ENCODE assay signal across 11 cellular contexts in the genomic region with DNA sequence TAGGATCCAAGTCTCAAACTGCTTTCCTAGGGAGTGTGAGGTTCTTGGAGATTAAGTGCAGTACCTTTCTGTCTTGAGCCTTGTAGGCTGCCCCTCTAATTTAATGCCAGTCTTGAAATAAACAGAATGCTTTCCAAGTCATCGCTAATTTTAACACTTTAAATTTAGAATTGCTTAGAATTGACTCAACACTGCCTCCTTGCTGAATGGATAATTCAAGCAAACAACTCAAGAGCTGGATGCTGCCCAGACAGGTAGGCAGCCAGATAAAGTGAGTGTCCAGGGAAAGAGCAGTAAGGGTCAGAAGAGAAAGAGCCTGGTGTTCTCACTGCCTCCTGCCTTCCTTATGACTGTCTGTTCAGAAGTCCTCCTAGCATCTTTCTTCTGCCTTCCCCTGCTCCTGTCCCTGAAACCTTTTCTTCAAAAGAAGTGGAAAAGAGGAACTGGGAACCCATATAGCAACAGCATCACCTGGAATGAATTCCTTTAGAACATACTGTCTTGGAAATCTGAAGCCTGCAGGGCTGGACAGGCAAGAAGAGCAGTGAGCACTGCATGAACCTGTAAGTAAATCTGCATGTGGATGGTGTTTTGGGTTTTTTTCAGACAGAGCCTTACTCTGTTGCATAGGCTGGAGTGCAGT. TPM values are rescaled to one million over a fixed set of nuclear protein-coding genes. Genes with fewer than 3 reads are reported as not detected.
DNase-seq lines count a peak whose midpoint lies in the region; ATAC-seq, FAIRE-seq and TF ChIP-seq lines count a peak whose summit lies in the region.
"Had no signal": no experiment of that assay in that cellular context is flagged by ENCODE, and none has a peak within 500 bp of the region (broad histone marks: within the 10 kb centered on the region; RNA-seq: fewer than 3 reads in every experiment).

No MANE protein-coding gene starts in this region.

- TF ChIP-seq RAD21 in K562 (CRISPR knock-in tag; conservative IDR thresholded peaks at IDR 0.05 in 1 of 2, IDR thresholded peaks at IDR 0.05 in 1 of 2) = peak in 1 of 2 experiments; percentile 17; a peak in 1 of 4 replicates

- no peak for TF ChIP-seq POLR2A in K562 (conservative IDR thresholded peaks at IDR 0.05)
- no peak for TF ChIP-seq POLR2A in right lobe of liver (IDR thresholded peaks at IDR 0.05)

- POLR2A ChIA-PET in CD4-positive, alpha-beta T cell (lab: Charles Lee) = no interaction called here
- POLR2A ChIA-PET in K562 (lab: Yijun Ruan, JAX) = interaction anchor here (1.0 to 1.5 kb wide), 2 partner anchors 8 to 10 kb away, joined by 3 to 5 read pairs; no protein-coding TSS in a partner anchor

- H2AFZ ChIP-seq in K562 (ENCODE audit: low read depth, low read length) = no peak overlapping the region

- WGBS in K562 (ENCODE audit: insufficient coverage, low coverage, missing lambda C conversion rate) = 0% methylated on average over 1 of the region's 1 CpG
- 0% methylated on average over 1 of the region's 1 CpG for WGBS in right lobe of liver (ENCODE audit: insufficient coverage, low coverage, low lambda C conversion rate, missing lambda C conversion rate)

- no peak for DNase-seq in CD4-positive, alpha-beta T cell
- no peak for DNase-seq in HFFc6
- DNase-seq in K562 (ENCODE audit: extremely low read depth in 1 of 4, low spot score in 3 of 4) = peak in 1 of 4 experiments; percentile 12
- no peak for DNase-seq in right lobe of liver
- DNase-seq in amniotic stem cell (lab: John Stamatoyannopoulos, UW) = no peak
- no peak for DNase-seq in left lung
- no peak for DNase-seq in NCI-H1092 (lab: John Stamatoyannopoulos, UW)
- no peak for DNase-seq in GM03348 (ENCODE audit: low spot score)
- DNase-seq: NCI-H2029 treated with DMSO at 0.1 percent for 48 hours; stimulated activated CD4-positive, alpha-beta T cell treated with anti-CD3 and anti-CD28 coated beads, Interleukin-15, amount 100 ng/mL, for 24 hours; stimulated activated naive CD4-positive, alpha-beta T cell had no signal

- H3K36me3 Mint-ChIP-seq in CD4-positive, alpha-beta T cell (ENCODE audit: low read depth) = peaks cover 16% of the 10 kb centered on the region
- H3K36me3 Mint-ChIP-seq in HFFc6 (ENCODE audit: low read depth) = no peaks in the 10 kb centered on the region

- no peak overlapping the region for H3K9ac ChIP-seq in K562 (ENCODE audit: insufficient read depth in 1 of 2, low read depth in 2 of 2, low read length in 2 of 2)

- H3K4me1 ChIP-seq in K562 (replicated peaks in 1 of 2; ENCODE audit: control insufficient read depth in 2 of 2, insufficient read depth in 2 of 2, low read length in 2 of 2) = peaks cover 3 to 20% of the 10 kb centered on the region in 2 experiments; a peak in 3 of 5 replicates
- H3K4me1 ChIP-seq in right lobe of liver = peaks cover 0 to 25% (median 3%) of the 10 kb centered on the region in 4 donors
- peaks cover 7 to 24% of the 10 kb centered on the region in 2 donors for H3K4me1 ChIP-seq in left lung

- H3K27me3 Mint-ChIP-seq in CD4-positive, alpha-beta T cell = no peaks in the 10 kb centered on the region
- H3K27me3 Mint-ChIP-seq in HFFc6 (ENCODE audit: insufficient read depth) = peaks cover 7% of the 10 kb centered on the region; the same call in 1 of the 2 replicates

- H3K27ac Mint-ChIP-seq in CD4-positive, alpha-beta T cell = no peak overlapping the region
- no peak overlapping the region for H3K27ac Mint-ChIP-seq in HFFc6

- H4K20me1 ChIP-seq in K562 (replicated peaks; ENCODE audit: control insufficient read depth, insufficient read depth, low read length) = peaks cover 5% of the 10 kb centered on the region; the same call in 1 of the 2 replicates

- H3K9me3 Mint-ChIP-seq in CD4-positive, alpha-beta T cell = no peaks in the 10 kb centered on the region
- no peaks in the 10 kb centered on the region for H3K9me3 Mint-ChIP-seq in HFFc6

- H3K4me3 ChIP-seq in K562 = no peak overlapping the region
- no peak overlapping the region for H3K4me3 ChIP-seq in right lobe of liver
- H3K4me3 ChIP-seq in left lung = no peak overlapping the region

- H3K27ac ChIP-seq in CD4-positive, alpha-beta T cell (ENCODE audit: low read depth, low read length) = no peak overlapping the region
- no peak overlapping the region for H3K27ac ChIP-seq in K562 (ENCODE audit: extremely low read depth, low read depth, low read length)
- H3K27ac ChIP-seq in right lobe of liver = peak overlapping the region; percentile 17 to 97 (median 94)
- H3K27ac ChIP-seq in left lung = no peak overlapping the region

- CTCF ChIA-PET in CD4-positive, alpha-beta T cell (lab: Charles Lee) = no interaction called here
- CTCF ChIA-PET in K562 (lab: Yijun Ruan, JAX; ENCODE audit: low intra/inter-chr PET ratio) = no interaction called here

- TF ChIP-seq EP300 in K562 (IDR thresholded peaks at IDR 0.05; ENCODE audit: low read length) = no peak

- peaks cover 50% of the 10 kb centered on the region for H3K79me2 ChIP-seq in K562 (ENCODE audit: control insufficient read depth, insufficient read depth, low read length)

- TF ChIP-seq CTCF in CD4-positive, alpha-beta T cell (IDR thresholded peaks at IDR 0.05) = no peak
- TF ChIP-seq CTCF in HFFc6 (IDR thresholded peaks at IDR 0.05) (peak; percentile 70), K562 (IDR thresholded peaks at IDR 0.05 in 2 of 3, conservative IDR thresholded peaks at IDR 0.05 in 1 of 3; ENCODE audit: insufficient read depth in 2 of 3, low read depth in 1 of 3, low read length in 3 of 3) (peak in 2 of 3 experiments; percentile 6 to 23; a peak in 1 of 6 replicates), right lobe of liver (IDR thresholded peaks at IDR 0.05) (peak; percentile 32 to 60 (median 58)), left lung (IDR thresholded peaks at IDR 0.05) (no peak)

- no peaks in the 10 kb centered on the region for H3K27me3 ChIP-seq in CD4-positive, alpha-beta T cell (ENCODE audit: control insufficient read depth, insufficient read depth, low read length)
- H3K27me3 ChIP-seq in K562 (ENCODE audit: control insufficient read depth in 2 of 2, insufficient read depth in 2 of 2, low read length in 2 of 2) (no peaks in the 10 kb centered on the region), right lobe of liver (no peaks in the 10 kb centered on the region), left lung (no peaks in the 10 kb centered on the region)

- no peak overlapping the region for H3K4me2 ChIP-seq in K562 (ENCODE audit: insufficient read depth, low read length)

- in situ Hi-C loops in K562 (cut with MboI) = loop anchor here (5.0 to 25.0 kb wide), 2 partner anchors 179 to 279 kb away; no protein-coding TSS in a partner anchor

- peak overlapping the region; percentile 30 for H3K4me3 Mint-ChIP-seq in CD4-positive, alpha-beta T cell
- H3K4me3 Mint-ChIP-seq in HFFc6 = no peak overlapping the region

- no peaks in the 10 kb centered on the region for H3K9me3 ChIP-seq in CD4-positive, alpha-beta T cell (ENCODE audit: control insufficient read depth, low read length)
- H3K9me3 ChIP-seq in K562 (replicated peaks; ENCODE audit: control insufficient read depth, insufficient read depth, low read depth, low read length) = no peaks in the 10 kb centered on the region
- no peaks in the 10 kb centered on the region for H3K9me3 ChIP-seq in right lobe of liver
- no peaks in the 10 kb centered on the region for H3K9me3 ChIP-seq in left lung

- FAIRE-seq in K562 (lab: Jason Lieb, UNC) = peak; percentile 54

- no TSS peak for BruUV-seq in K562 (replicated peaks; lab: Mats Ljungman, UMichigan)

- intact Hi-C loops in CD4-positive, alpha-beta T cell (cut with DNase I, micrococcal nuclease) = loop anchor here (2.0 to 10.0 kb wide), 9 partner anchors 179 to 1479 kb away; a partner anchor contains a TSS
- intact Hi-C loops in K562 (cut with micrococcal nuclease) = loop anchor here (10.0 kb wide), 1 partner anchor 281 kb away; no protein-coding TSS in a partner anchor
- intact Hi-C loops in right lobe of liver (cut with DNase I) = no loop called here
- intact Hi-C loops in left lung (cut with DNase I) = loop anchor here in 1 of 2 donors (10.0 kb wide), 1 partner anchor 181 kb away; no protein-coding TSS in a partner anchor

- H3K9me1 ChIP-seq in K562 (ENCODE audit: control insufficient read depth, insufficient read depth, low read length) = peaks cover 4% of the 10 kb centered on the region

- H3K36me3 ChIP-seq in K562 (ENCODE audit: control insufficient read depth, insufficient read depth, low read length) (peaks cover 5% of the 10 kb centered on the region; the same call in 2 of the 3 replicates), right lobe of liver (no peaks in the 10 kb centered on the region), left lung (peaks cover 0 to 8% of the 10 kb centered on the region in 2 donors)

- H3K4me1 Mint-ChIP-seq in CD4-positive, alpha-beta T cell (ENCODE audit: low read depth) = peaks cover 58% of the 10 kb centered on the region
- H3K4me1 Mint-ChIP-seq in HFFc6 (ENCODE audit: low read depth) = peaks cover 29% of the 10 kb centered on the region

- no peak for ATAC-seq in CD4-positive, alpha-beta T cell (ENCODE audit: poor library complexity)
- no peak for ATAC-seq in K562
- ATAC-seq in right lobe of liver = peak in 3 of 4 donors; percentile 4 to 19 (median 14)
- no peak for ATAC-seq in left lung

RNA-seq across cellular contexts. Expression of a gene that starts 3.1 kb away (rescaled TPM):
- 1 to 10 TPM; 3.5 to 5.7 TPM for total RNA-seq in CD4-positive, alpha-beta T cell
- total RNA-seq in HFFc6 (2021; fragmentation: NEBNext Ultra II Directional; extraction: Animal tissue kit (Norgen Biotek cat#: 25700)) = 10 to 100 TPM; 34.9 to 42.0 (median 41.6) TPM
- 47.3 and 57.6 TPM in 2 replicates for total RNA-seq in K562 (2011; cell fraction: chromatin; rRNA removed; ENCODE audit: low replicate concordance)
- 34.2 and 43.4 TPM in 2 replicates for total RNA-seq in K562 (2011; cell fraction: nucleolus; rRNA removed)
- 46.8 and 49.4 TPM in 2 replicates for total RNA-seq in K562 (2011; cell fraction: nucleoplasm; rRNA removed)
- total RNA-seq in K562 (2014; rRNA removed) = 66.7 and 70.9 TPM in 2 replicates
- total RNA-seq in K562 (2014; rRNA removed; fragmentation: Illumina TruSeq; extraction: Trizol) = 75.4 and 75.8 TPM in 2 replicates
- 53.0 and 55.7 TPM in 2 replicates for total RNA-seq in K562 (2015; rRNA removed; fragmentation: Illumina TruSeq; extraction: Trizol)
- total RNA-seq in K562 (2021) = 77.0 and 78.2 TPM in 2 replicates
- 63.1 and 69.4 TPM in 2 replicates for polyA plus RNA-seq in K562 (2011; rRNA removed)
- 37.6 and 43.6 TPM in 2 replicates for polyA plus RNA-seq in K562 (2011; cell fraction: cytosol; rRNA removed)
- 47.8 and 51.9 TPM in 2 replicates for polyA plus RNA-seq in K562 (2011; cell fraction: nucleus; rRNA removed)
- 66.7 and 165 TPM in 2 replicates for polyA plus RNA-seq in K562 (2012)
- polyA plus RNA-seq in K562 (2014; fragmentation: Illumina TruSeq; extraction: Trizol) = 139 and 161 TPM in 2 replicates
- 100 to 1,000 TPM; 116 to 166 TPM for polyA plus RNA-seq in K562 (2014; fragmentation: Nextera tagmentation; extraction: Ambion mirVana)
- polyA plus RNA-seq in K562 (2014; rRNA removed) = 61.7 and 68.3 TPM in 2 replicates
- polyA minus RNA-seq in K562 (2011; rRNA and poly(A)+ RNA removed) = 55.6 and 63.3 TPM in 2 replicates
- 31.6 and 55.7 TPM in 2 replicates for polyA minus RNA-seq in K562 (2011; cell fraction: cytosol; rRNA and poly(A)+ RNA removed)
- 16.7 and 22.7 TPM in 2 replicates for polyA minus RNA-seq in K562 (2011; cell fraction: nucleus; rRNA and poly(A)+ RNA removed)
- total RNA-seq in right lobe of liver = 100 to 1,000 TPM; 118 to 356 (median 173) TPM
- total RNA-seq in left lung = 10 to 100 TPM; 28.0 to 32.4 TPM

Comparison
In these comparisons a context has a peak if more than half of its experiments do, and no peak if none do; other contexts are left out.
1. ATAC-seq: peak in right lobe of liver (3 of 4); none in CD4-positive, alpha-beta T cell (single experiment), K562 (single experiment) and left lung (single experiment).
2. H3K27ac ChIP-seq: peak in right lobe of liver (3 of 3); none in CD4-positive, alpha-beta T cell (single experiment), K562 (single experiment) and left lung (0 of 2).
3. CTCF ChIP-seq: peak in HFFc6 (single experiment), K562 (2 of 3) and right lobe of liver (4 of 4); none in CD4-positive, alpha-beta T cell (single experiment) and left lung (0 of 2).
4. RNA of a gene that starts 3.1 kb away (total RNA-seq): 118 to 356 TPM in right lobe of liver, 34.2 to 78.2 TPM in K562, 34.9 to 42.0 TPM in HFFc6 and 28.0 to 32.4 TPM in left lung; 3.5 to 5.7 TPM in CD4-positive, alpha-beta T cell; every median in the first group is over 4 times any median in the second.
5. intact Hi-C loops: an anchor here in CD4-positive, alpha-beta T cell (2.0 to 10.0 kb wide) and K562 (10.0 kb wide); none called in right lobe of liver.